2 cellular contexts compared by ENCODE assay signal in the genomic region with DNA sequence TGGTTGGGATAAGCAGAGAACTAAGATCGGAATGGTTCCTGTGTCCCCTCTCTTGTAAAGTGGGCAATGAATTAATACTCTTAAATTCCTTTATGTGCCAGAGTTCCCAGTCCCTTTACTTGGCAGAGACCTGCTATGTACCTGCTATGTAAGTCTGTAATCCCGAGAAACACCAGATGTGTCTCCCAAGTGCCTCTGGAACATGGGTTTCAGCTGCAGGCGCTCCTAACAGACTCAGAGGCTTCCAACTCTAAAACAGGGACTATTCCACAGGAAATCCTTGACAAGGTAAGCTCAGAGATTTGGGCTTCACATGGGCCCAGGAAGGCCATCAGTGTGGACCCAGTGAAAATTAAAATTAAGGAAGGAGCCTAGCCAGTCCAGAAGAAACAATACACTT.
TF ChIP-seq lines count a peak whose summit lies in the region.

No MANE protein-coding gene starts in this region.

TF ChIP-seq in liver, 16 proteins besides CTCF, POLR2A, EP300 and RAD21 (continued from another document):
- TF ChIP-seq ZBTB33 (IDR thresholded peaks at IDR 0.05) (no peak), FOXA2 (IDR thresholded peaks at IDR 0.05) (no peak), TAF1 (conservative IDR thresholded peaks at IDR 0.05) (no peak), GABPA (IDR thresholded peaks at IDR 0.05 in 1 of 2, conservative IDR thresholded peaks at IDR 0.05 in 1 of 2) (no peak), REST (IDR thresholded peaks at IDR 0.05) (no peak), JUND (IDR thresholded peaks at IDR 0.05) (no peak), ATF3 (IDR thresholded peaks at IDR 0.05) (no peak), YY1 (IDR thresholded peaks at IDR 0.05) (no peak), NR2F2 (IDR thresholded peaks at IDR 0.05) (no peak), FOXA1 (IDR thresholded peaks at IDR 0.05) (no peak), HNF4A (conservative IDR thresholded peaks at IDR 0.05) (no peak), SP1 (IDR thresholded peaks at IDR 0.05) (no peak)
- TF ChIP-seq, protein P1, sequence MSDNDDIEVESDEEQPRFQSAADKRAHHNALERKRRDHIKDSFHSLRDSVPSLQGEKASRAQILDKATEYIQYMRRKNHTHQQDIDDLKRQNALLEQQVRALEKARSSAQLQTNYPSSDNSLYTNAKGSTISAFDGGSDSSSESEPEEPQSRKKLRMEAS (IDR thresholded peaks at IDR 0.05), result no peak

TF ChIP-seq in HepG2, 621 proteins besides CTCF, POLR2A, EP300 and RAD21 (continued from another document):
- TF ChIP-seq ZNF609 (CRISPR knock-in tag; IDR thresholded peaks at IDR 0.05; ENCODE audit: borderline replicate concordance) (no peak), ZFP36 (IDR thresholded peaks at IDR 0.05; ENCODE audit: borderline replicate concordance, low read depth, low read length, partially characterized antibody) (no peak), IRX3 (CRISPR knock-in tag; IDR thresholded peaks at IDR 0.05; ENCODE audit: borderline replicate concordance, low read depth) (no peak), TOPORS (CRISPR knock-in tag; IDR thresholded peaks at IDR 0.05) (no peak), ZNF549 (CRISPR knock-in tag; IDR thresholded peaks at IDR 0.05) (no peak), LBX2 (CRISPR knock-in tag; IDR thresholded peaks at IDR 0.05; ENCODE audit: borderline replicate concordance) (no peak), ZBTB42 (CRISPR knock-in tag; IDR thresholded peaks at IDR 0.05) (no peak), MTA3 (CRISPR knock-in tag; IDR thresholded peaks at IDR 0.05) (no peak), NFKBIZ (CRISPR knock-in tag; IDR thresholded peaks at IDR 0.05) (no peak)
- TF ChIP-seq, protein P2, sequence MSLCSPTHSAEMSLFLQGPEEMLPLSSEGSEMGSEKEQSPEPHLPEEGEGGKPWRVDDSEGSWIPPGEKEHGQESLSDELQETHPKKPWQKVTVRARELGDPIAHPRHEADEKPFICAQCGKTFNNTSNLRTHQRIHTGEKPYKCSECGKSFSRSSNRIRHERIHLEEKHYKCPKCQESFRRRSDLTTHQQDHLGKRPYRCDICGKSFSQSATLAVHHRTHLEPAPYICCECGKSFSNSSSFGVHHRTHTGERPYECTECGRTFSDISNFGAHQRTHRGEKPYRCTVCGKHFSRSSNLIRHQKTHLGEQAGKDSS (CRISPR knock-in tag; IDR thresholded peaks at IDR 0.05; ENCODE audit: borderline replicate concordance, low read depth), result no peak
- TF ChIP-seq, protein P3, sequence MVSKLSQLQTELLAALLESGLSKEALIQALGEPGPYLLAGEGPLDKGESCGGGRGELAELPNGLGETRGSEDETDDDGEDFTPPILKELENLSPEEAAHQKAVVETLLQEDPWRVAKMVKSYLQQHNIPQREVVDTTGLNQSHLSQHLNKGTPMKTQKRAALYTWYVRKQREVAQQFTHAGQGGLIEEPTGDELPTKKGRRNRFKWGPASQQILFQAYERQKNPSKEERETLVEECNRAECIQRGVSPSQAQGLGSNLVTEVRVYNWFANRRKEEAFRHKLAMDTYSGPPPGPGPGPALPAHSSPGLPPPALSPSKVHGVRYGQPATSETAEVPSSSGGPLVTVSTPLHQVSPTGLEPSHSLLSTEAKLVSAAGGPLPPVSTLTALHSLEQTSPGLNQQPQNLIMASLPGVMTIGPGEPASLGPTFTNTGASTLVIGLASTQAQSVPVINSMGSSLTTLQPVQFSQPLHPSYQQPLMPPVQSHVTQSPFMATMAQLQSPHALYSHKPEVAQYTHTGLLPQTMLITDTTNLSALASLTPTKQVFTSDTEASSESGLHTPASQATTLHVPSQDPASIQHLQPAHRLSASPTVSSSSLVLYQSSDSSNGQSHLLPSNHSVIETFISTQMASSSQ (IDR thresholded peaks at IDR 0.05; ENCODE audit: low read depth), result no peak
- TF ChIP-seq, protein P3 (CRISPR knock-in tag; IDR thresholded peaks at IDR 0.05; ENCODE audit: borderline replicate concordance), result no peak
